Comparison of ENCODE assay signal across 17 cellular contexts in genomic region chr11:3115321-3115720, GRCh38.
"Had no signal": no experiment of that assay in that cellular context is flagged by ENCODE, and none has a peak within 500 bp of the region (broad histone marks: within the 10 kb centered on the region; RNA-seq: fewer than 3 reads in every experiment).

No MANE protein-coding gene starts in this region.

- H3K4me3 ChIP-seq: adrenal gland, gastroesophageal sphincter, heart right ventricle, mucosa of descending colon, ovary, thoracic aorta had no signal

- H3K4me3 Mint-ChIP-seq: activated CD4-positive, alpha-beta T cell treated with anti-CD3 and anti-CD28 coated beads, Interleukin-2, amount 10 ng/mL, durations not matched to agents 7 days and 5 days; activated naive CD4-positive, alpha-beta T cell treated with anti-CD3 and anti-CD28 coated beads, Interleukin-2, amount 50 U/mL, for 24 hours; naive B cell; stimulated activated naive B cell treated with anti-CD40 and anti-IgM and Interleukin-4, amounts not matched to agents 10 μg/mL and 1 μg/mL and 100 μg/mL, for 72 hours; T-cell had no signal

- H3K27me3 Mint-ChIP-seq: activated CD4-positive, alpha-beta T cell treated with anti-CD3 and anti-CD28 coated beads, Interleukin-2, amount 10 ng/mL, durations not matched to agents 7 days and 5 days; activated naive CD4-positive, alpha-beta T cell treated with anti-CD3 and anti-CD28 coated beads, Interleukin-2, amount 50 U/mL, for 24 hours; naive B cell; stimulated activated naive B cell treated with anti-CD40 and anti-IgM and Interleukin-4, amounts not matched to agents 10 μg/mL and 1 μg/mL and 100 μg/mL, for 72 hours; T-cell had no signal

- H3K27me3 ChIP-seq: adrenal gland, gastroesophageal sphincter, heart right ventricle had no signal

- H3K4me1 ChIP-seq: adrenal gland had no signal

- H3K4me1 Mint-ChIP-seq: activated CD4-positive, alpha-beta T cell treated with anti-CD3 and anti-CD28 coated beads, Interleukin-2, amount 10 ng/mL, durations not matched to agents 7 days and 5 days; naive B cell; stimulated activated naive B cell treated with anti-CD40 and anti-IgM and Interleukin-4, amounts not matched to agents 10 μg/mL and 1 μg/mL and 100 μg/mL, for 72 hours had no signal

- H3K9me3 ChIP-seq: adrenal gland, gastroesophageal sphincter, ovary, thoracic aorta had no signal

- H3K27ac ChIP-seq: adrenal gland, heart right ventricle, ovary, thoracic aorta had no signal

- DNase-seq: activated CD4-positive, alpha-beta T cell treated with anti-CD3 and anti-CD28 coated beads, Interleukin-2, amount 10 ng/mL, durations not matched to agents 7 days and 5 days; activated CD8-positive, alpha-beta memory T cell treated with anti-CD3 and anti-CD28 coated beads, Interleukin-2, amount 50 U/mL, for 48 hours; activated gamma-delta T cell; adrenal gland; dermis blood vessel endothelial cell; effector memory CD4-positive, alpha-beta T cell; heart right ventricle; mesenchymal stem cell; mucosa of descending colon; naive B cell; ovary; stimulated activated naive B cell treated with anti-CD40 and anti-IgM and Interleukin-4, amounts not matched to agents 10 μg/mL and 1 μg/mL and 100 μg/mL, for 72 hours; T-cell had no signal

- ATAC-seq: gastroesophageal sphincter; heart right ventricle; mucosa of descending colon; sciatic nerve; stimulated activated naive B cell treated with anti-CD40 and anti-IgM and Interleukin-4, amounts not matched to agents 10 μg/mL and 1 μg/mL and 100 μg/mL, for 72 hours; T-cell had no signal

- H3K27ac Mint-ChIP-seq: activated CD4-positive, alpha-beta T cell treated with anti-CD3 and anti-CD28 coated beads, Interleukin-2, amount 10 ng/mL, durations not matched to agents 7 days and 5 days; activated naive CD4-positive, alpha-beta T cell treated with anti-CD3 and anti-CD28 coated beads, Interleukin-2, amount 50 U/mL, for 24 hours; naive B cell; stimulated activated naive B cell treated with anti-CD40 and anti-IgM and Interleukin-4, amounts not matched to agents 10 μg/mL and 1 μg/mL and 100 μg/mL, for 72 hours; T-cell had no signal

- H3K36me3 ChIP-seq: adrenal gland, ovary had no signal
